Comparison of ENCODE assay signal across 9 cellular contexts in genomic region chr4:3766207-3766790, GRCh38. TPM values are rescaled to one million over a fixed set of nuclear protein-coding genes. Genes with fewer than 3 reads are reported as not detected.
A peak's percentile ranks its signal among the peaks of the same experiment; 100 is the strongest.
DNase-seq lines count a peak whose midpoint lies in the region; TF ChIP-seq lines count a peak whose summit lies in the region.
"Had no signal": no experiment of that assay in that cellular context is flagged by ENCODE, and none has a peak within 500 bp of the region (broad histone marks: within the 10 kb centered on the region; RNA-seq: fewer than 3 reads in every experiment).

TSS of gene ADRA2C (plus strand) at chr4:3766385. CDS start at chr4:3766607, 222 bp downstream.

- intact Hi-C loops in tibial artery (cut with DNase I; ENCODE audit: low total_unique reads) = loop anchor here (10.0 kb wide), 1 partner anchor 179 kb away; no protein-coding TSS in a partner anchor

- H3K9me3 ChIP-seq in tibial artery = no peaks in the 10 kb centered on the region
- no peaks in the 10 kb centered on the region for H3K9me3 ChIP-seq in tibial nerve

- H3K27me3 ChIP-seq in tibial artery = peaks cover 0 to 13% of the 10 kb centered on the region in 2 donors
- peaks cover 0 to 30% of the 10 kb centered on the region in 2 donors for H3K27me3 ChIP-seq in tibial nerve

- H3K4me3 ChIP-seq in tibial artery (peak within 1 kb of the TSS; percentile 73 to 74), tibial nerve (peak within 1 kb of the TSS in 2 of 4 donors; percentile 7 to 45)

- CTCF ChIA-PET in activated CD4-positive, alpha-beta T cell treated with anti-CD3 and anti-CD28 coated beads, Interleukin-2, amount 10 ng/mL, durations not matched to agents 7 days and 5 days (lab: Charles Lee) = no interaction called here

- 0 to 2% methylated on average over 8 to 12 of the region's 97 CpGs for WGBS in tibial nerve, 2 donors

- no peak for TF ChIP-seq POLR2A in tibial nerve (IDR thresholded peaks at IDR 0.05)

- peaks cover 7% of the 10 kb centered on the region for H3K4me1 Mint-ChIP-seq in activated CD4-positive, alpha-beta T cell treated with anti-CD3 and anti-CD28 coated beads, Interleukin-2, amount 10 ng/mL, durations not matched to agents 7 days and 5 days

- DNase-seq in NCI-H82 (lab: John Stamatoyannopoulos, UW) = peak; percentile 56
- DNase-seq in NCI-H82 treated with DMSO at 0.1 percent for 48 hours (lab: John Stamatoyannopoulos, UW; ENCODE audit: unreplicated experiment) = no peak
- DNase-seq in astrocyte of the hippocampus (ENCODE audit: low read depth, low spot score) = peak; percentile 55
- peak; percentile 20 for DNase-seq in kidney tubule cell (ENCODE audit: low spot score)
- DNase-seq in tibial artery = no peak
- DNase-seq in kidney glomerular epithelial cell (lab: John Stamatoyannopoulos, UW) = no peak
- DNase-seq in tibial nerve (ENCODE audit: low spot score in 2 of 2) = no peak
- no peak for DNase-seq in activated CD4-positive, alpha-beta T cell treated with anti-CD3 and anti-CD28 coated beads, Interleukin-2, amount 10 ng/mL, durations not matched to agents 7 days and 5 days
- DNase-seq: DMS53 had no signal

- H3K27ac ChIP-seq in tibial artery (peak within 1 kb of the TSS; percentile 93 to 96), tibial nerve (peak within 1 kb of the TSS in 1 of 4 donors; percentile 46)

- H3K27ac Mint-ChIP-seq in activated CD4-positive, alpha-beta T cell treated with anti-CD3 and anti-CD28 coated beads, Interleukin-2, amount 10 ng/mL, durations not matched to agents 7 days and 5 days = no peak within 1 kb of the TSS

- POLR2A ChIA-PET in activated CD4-positive, alpha-beta T cell treated with anti-CD3 and anti-CD28 coated beads, Interleukin-2, amount 10 ng/mL, durations not matched to agents 7 days and 5 days (lab: Charles Lee) = no interaction called here

- TF ChIP-seq CTCF in tibial artery (IDR thresholded peaks at IDR 0.05) (no peak), tibial nerve (IDR thresholded peaks at IDR 0.05) (no peak)

- H3K36me3 ChIP-seq in tibial artery (peaks cover 0 to 5% (median 0%) of the 10 kb centered on the region in 3 donors), tibial nerve (no peaks in the 10 kb centered on the region)

- no peak for TF ChIP-seq EP300 in tibial nerve (IDR thresholded peaks at IDR 0.05)

- no peaks in the 10 kb centered on the region for H3K9me3 Mint-ChIP-seq in activated CD4-positive, alpha-beta T cell treated with anti-CD3 and anti-CD28 coated beads, Interleukin-2, amount 10 ng/mL, durations not matched to agents 7 days and 5 days

- H3K27me3 Mint-ChIP-seq in activated CD4-positive, alpha-beta T cell treated with anti-CD3 and anti-CD28 coated beads, Interleukin-2, amount 10 ng/mL, durations not matched to agents 7 days and 5 days = peaks cover 19% of the 10 kb centered on the region

- H3K4me3 Mint-ChIP-seq in activated CD4-positive, alpha-beta T cell treated with anti-CD3 and anti-CD28 coated beads, Interleukin-2, amount 10 ng/mL, durations not matched to agents 7 days and 5 days = no peak within 1 kb of the TSS

- H3K4me1 ChIP-seq in tibial artery (peaks cover 0 to 83% (median 40%) of the 10 kb centered on the region in 4 donors), tibial nerve (peaks cover 0 to 22% (median 0%) of the 10 kb centered on the region in 4 donors)

- peaks cover 1% of the 10 kb centered on the region for H3K36me3 Mint-ChIP-seq in activated CD4-positive, alpha-beta T cell treated with anti-CD3 and anti-CD28 coated beads, Interleukin-2, amount 10 ng/mL, durations not matched to agents 7 days and 5 days (ENCODE audit: low read depth)

RNA-seq across cellular contexts. Expression of gene ADRA2C, which starts in this region (rescaled TPM):
- 10 to 100 TPM in 2 of 4 donors, 1 to 10 TPM in 2; 3.1 to 13.2 (median 7.5) TPM for total RNA-seq in tibial nerve
- not detected for total RNA-seq in activated CD4-positive, alpha-beta T cell treated with anti-CD3 and anti-CD28 coated beads, Interleukin-2, amount 10 ng/mL, durations not matched to agents 7 days and 5 days

Comparison
In these comparisons a context has a peak if more than half of its experiments do, and no peak if none do; other contexts are left out.
1. RNA of gene ADRA2C (total RNA-seq): 3.1 to 13.2 TPM in tibial nerve; not detected in activated CD4-positive, alpha-beta T cell treated with anti-CD3 and anti-CD28 coated beads, Interleukin-2, amount 10 ng/mL, durations not matched to agents 7 days and 5 days; every median in the first group is over 4 times any median in the second.
2. DNase-seq: peak in NCI-H82 (single experiment), astrocyte of the hippocampus (single experiment) and kidney tubule cell (single experiment); none in NCI-H82 treated with DMSO at 0.1 percent for 48 hours (single experiment), tibial artery (0 of 2), kidney glomerular epithelial cell (single experiment), tibial nerve (0 of 2) and activated CD4-positive, alpha-beta T cell treated with anti-CD3 and anti-CD28 coated beads, Interleukin-2, amount 10 ng/mL, durations not matched to agents 7 days and 5 days (single experiment).